ENCODE assay signal across 11 cellular contexts in the genomic region with DNA sequence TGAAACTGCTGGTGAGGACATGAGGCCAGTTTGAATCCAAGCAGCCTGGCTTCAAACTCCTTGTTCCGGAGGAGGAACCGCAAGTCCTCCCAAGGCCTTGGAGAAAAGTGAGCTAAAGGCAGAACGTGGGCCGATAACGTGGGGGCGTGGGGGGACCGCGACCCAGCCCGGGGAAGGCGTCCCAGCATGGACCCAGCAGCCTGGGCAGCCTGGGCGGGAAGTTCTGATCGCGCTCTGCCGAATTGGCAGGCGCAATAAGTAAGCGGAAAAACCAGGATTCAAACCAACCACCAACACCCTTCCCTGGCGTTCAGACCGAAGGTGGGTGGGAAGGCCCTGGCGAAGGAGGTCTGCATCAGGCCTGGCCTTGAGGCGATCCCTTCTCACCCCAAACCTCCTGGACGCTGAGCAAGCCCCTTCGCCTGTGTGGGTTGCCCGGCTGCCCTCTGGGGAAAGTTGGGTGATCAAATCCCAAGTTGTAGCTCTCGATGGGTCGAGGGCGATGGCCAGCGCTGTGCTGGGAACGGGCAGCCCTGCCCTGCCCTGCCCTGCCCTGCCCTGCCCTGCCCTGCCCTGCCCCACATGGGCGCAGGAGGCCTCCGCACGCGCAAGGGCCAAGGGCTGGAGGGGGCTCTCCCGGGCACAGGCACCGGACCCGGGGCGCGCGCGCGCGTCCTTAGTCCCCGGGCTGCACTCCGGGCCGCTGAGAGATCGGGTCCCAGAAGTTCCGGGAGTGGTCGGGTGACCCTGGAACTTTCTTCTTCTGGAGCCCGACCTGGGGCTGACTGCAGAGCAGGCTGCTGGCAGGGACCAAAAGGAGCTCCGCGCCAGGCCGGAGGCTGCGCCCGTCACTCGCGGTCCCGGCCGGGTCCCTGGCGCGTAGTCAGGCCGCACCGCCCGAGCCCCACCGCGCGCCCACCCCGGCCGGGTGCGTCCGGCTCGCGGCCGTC. TPM values are rescaled to one million over a fixed set of nuclear protein-coding genes. Genes with fewer than 3 reads are reported as not detected.
A peak's percentile ranks its signal among the peaks of the same experiment; 100 is the strongest.
DNase-seq lines count a peak whose midpoint lies in the region; ATAC-seq and TF ChIP-seq lines count a peak whose summit lies in the region.
"Had no signal": no experiment of that assay in that cellular context is flagged by ENCODE, and none has a peak within 500 bp of the region (broad histone marks: within the 10 kb centered on the region; RNA-seq: fewer than 3 reads in every experiment).

No MANE protein-coding gene starts in this region.

- H3K27me3 Mint-ChIP-seq in WTC11 (ENCODE audit: low read depth), result peaks cover 44% of the 10 kb centered on the region

- CTCF ChIA-PET in WTC11 (lab: Charles Lee), result interaction anchor here (1.0 to 1.3 kb wide), 2 partner anchors 125 to 172 kb away, joined by 3 to 4 read pairs; no protein-coding TSS in a partner anchor

- H3K27ac ChIP-seq in gastroesophageal sphincter, result peak overlapping the region in 3 of 4 donors; percentile 84 to 91 (median 86)
- H3K27ac ChIP-seq in tibial artery, result peak overlapping the region; percentile 87 to 89
- H3K27ac ChIP-seq: KMS-11 had no signal

- H3K4me1 ChIP-seq in gastroesophageal sphincter (peaks cover 0 to 46% (median 5%) of the 10 kb centered on the region in 3 donors), mucosa of descending colon (ENCODE audit: low read depth) (no peaks in the 10 kb centered on the region), tibial artery (peaks cover 0 to 26% (median 6%) of the 10 kb centered on the region in 4 donors)

- no peaks in the 10 kb centered on the region for H3K9me3 Mint-ChIP-seq in WTC11
- H3K9me3 Mint-ChIP-seq: T-helper 2 cell treated with Interferon-gamma antibody and Interleukin-4, amounts not matched to agents 5 μg/mL and 100 μg/mL, for 36 hours had no signal

- H3K27ac Mint-ChIP-seq in WTC11, result no peak overlapping the region
- H3K27ac Mint-ChIP-seq: T-helper 2 cell treated with Interferon-gamma antibody and Interleukin-4, amounts not matched to agents 5 μg/mL and 100 μg/mL, for 36 hours had no signal

- H3K4me3 Mint-ChIP-seq in WTC11, result peak overlapping the region; percentile 51
- H3K4me3 Mint-ChIP-seq: T-helper 2 cell treated with Interferon-gamma antibody and Interleukin-4, amounts not matched to agents 5 μg/mL and 100 μg/mL, for 36 hours had no signal

- no peak for TF ChIP-seq EP300 in gastroesophageal sphincter (IDR thresholded peaks at IDR 0.05)

- POLR2A ChIA-PET in WTC11 (lab: Charles Lee), result no interaction called here

- H3K36me3 Mint-ChIP-seq in WTC11, result no peaks in the 10 kb centered on the region

- H3K4me1 Mint-ChIP-seq in WTC11, result peaks cover 20% of the 10 kb centered on the region

- ATAC-seq in WTC11, result peak; percentile 62
- peak; percentile 6 for ATAC-seq in gastroesophageal sphincter
- ATAC-seq in mucosa of descending colon, result peak; percentile 76
- no peak for ATAC-seq in GM19397 (IDR thresholded peaks at IDR 0.05; ENCODE audit: unreplicated experiment)

- H3K4me3 ChIP-seq in gastroesophageal sphincter (peak overlapping the region; percentile 77 to 78), mucosa of descending colon (no peak overlapping the region), tibial artery (peak overlapping the region; percentile 75 to 84)

- H3K27me3 ChIP-seq in gastroesophageal sphincter (peaks cover 19% of the 10 kb centered on the region), tibial artery (no peaks in the 10 kb centered on the region)

- DNase-seq in WTC11 (ENCODE audit: low spot score) (peak; percentile 49), mucosa of descending colon (peak; percentile 19 to 69 (median 62)), tibial artery (no peak), AG08395 (ENCODE audit: low spot score) (no peak)
- no peak for DNase-seq in activated CD4-positive, alpha-beta T cell treated with anti-CD3 and anti-CD28 coated beads for 48 hours
- DNase-seq: activated gamma-delta T cell treated with Interleukin-2 at 50 U/mL for 16 hours; stimulated activated CD8-positive, alpha-beta memory T cell treated with anti-CD3 and anti-CD28 coated beads, Interleukin-4, amount 100 ng/mL, for 48 hours had no signal

- H3K9me3 ChIP-seq in gastroesophageal sphincter (no peaks in the 10 kb centered on the region), mucosa of descending colon (no peaks in the 10 kb centered on the region), tibial artery (no peaks in the 10 kb centered on the region)

- H3K36me3 ChIP-seq in gastroesophageal sphincter (no peaks in the 10 kb centered on the region), mucosa of descending colon (ENCODE audit: low read depth) (no peaks in the 10 kb centered on the region), tibial artery (no peaks in the 10 kb centered on the region)

- no peak for TF ChIP-seq POLR2A in gastroesophageal sphincter (IDR thresholded peaks at IDR 0.05)

- intact Hi-C loops in mucosa of descending colon (cut with DNase I, micrococcal nuclease), result no loop called here
- intact Hi-C loops in tibial artery (cut with DNase I; ENCODE audit: low total_unique reads), result no loop called here

- 86 to 93% methylated on average over 5 to 8 of the region's 72 CpGs for WGBS in gastroesophageal sphincter (ENCODE audit: low coverage in 1 of 2), 2 donors

- TF ChIP-seq CTCF in WTC11 (IDR thresholded peaks at IDR 0.05) (no peak), gastroesophageal sphincter (IDR thresholded peaks at IDR 0.05) (no peak), mucosa of descending colon (IDR thresholded peaks at IDR 0.05) (no peak), tibial artery (IDR thresholded peaks at IDR 0.05) (no peak)

TF ChIP-seq in WTC11, 78 proteins besides CTCF, POLR2A, EP300 and RAD21 (continues in another document):
- TF ChIP-seq ZNF416 (CRISPR knock-in tag; IDR thresholded peaks at IDR 0.05) (no peak), ATF1 (CRISPR knock-in tag; IDR thresholded peaks at IDR 0.05) (no peak), RELA (CRISPR knock-in tag; IDR thresholded peaks at IDR 0.05; ENCODE audit: borderline replicate concordance) (0 out of 2 replicates have a peak, but pooled peaks have one; percentile 20), FOXJ3 (CRISPR knock-in tag; IDR thresholded peaks at IDR 0.05; ENCODE audit: borderline replicate concordance) (no peak), ATF2 (CRISPR knock-in tag; IDR thresholded peaks at IDR 0.05; ENCODE audit: borderline replicate concordance, low read depth) (no peak), USF1 (CRISPR knock-in tag; IDR thresholded peaks at IDR 0.05) (no peak), ERG (CRISPR knock-in tag; IDR thresholded peaks at IDR 0.05) (no peak), CDX4 (CRISPR knock-in tag; IDR thresholded peaks at IDR 0.05; ENCODE audit: borderline replicate concordance) (no peak), SMAD3 (CRISPR knock-in tag; IDR thresholded peaks at IDR 0.05; ENCODE audit: borderline replicate concordance) (no peak), ZNF138 (CRISPR knock-in tag; conservative IDR thresholded peaks at IDR 0.05) (no peak), CREM (CRISPR knock-in tag; IDR thresholded peaks at IDR 0.05) (no peak)
- TF ChIP-seq, protein P1, sequence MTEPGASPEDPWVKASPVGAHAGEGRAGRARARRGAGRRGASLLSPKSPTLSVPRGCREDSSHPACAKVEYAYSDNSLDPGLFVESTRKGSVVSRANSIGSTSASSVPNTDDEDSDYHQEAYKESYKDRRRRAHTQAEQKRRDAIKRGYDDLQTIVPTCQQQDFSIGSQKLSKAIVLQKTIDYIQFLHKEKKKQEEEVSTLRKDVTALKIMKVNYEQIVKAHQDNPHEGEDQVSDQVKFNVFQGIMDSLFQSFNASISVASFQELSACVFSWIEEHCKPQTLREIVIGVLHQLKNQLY (CRISPR knock-in tag; IDR thresholded peaks at IDR 0.05), result no peak
- TF ChIP-seq, protein P2, sequence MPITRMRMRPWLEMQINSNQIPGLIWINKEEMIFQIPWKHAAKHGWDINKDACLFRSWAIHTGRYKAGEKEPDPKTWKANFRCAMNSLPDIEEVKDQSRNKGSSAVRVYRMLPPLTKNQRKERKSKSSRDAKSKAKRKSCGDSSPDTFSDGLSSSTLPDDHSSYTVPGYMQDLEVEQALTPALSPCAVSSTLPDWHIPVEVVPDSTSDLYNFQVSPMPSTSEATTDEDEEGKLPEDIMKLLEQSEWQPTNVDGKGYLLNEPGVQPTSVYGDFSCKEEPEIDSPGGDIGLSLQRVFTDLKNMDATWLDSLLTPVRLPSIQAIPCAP (CRISPR knock-in tag; IDR thresholded peaks at IDR 0.05), result no peak

RNA-seq across cellular contexts. Expression of gene SLC22A3, which starts 0.6 kb away (rescaled TPM):
- total RNA-seq in WTC11 (2021) (2.2 to 4.1 TPM (median 2.4 TPM) in 3 replicates), gastroesophageal sphincter (10 to 100 TPM; 11.8 to 31.0 (median 22.3) TPM), mucosa of descending colon (1 to 10 TPM; 1.4 to 7.3 (median 1.6) TPM)

Comparison
In these comparisons a context has a peak if more than half of its experiments do, and no peak if none do; other contexts are left out.
1. DNase-seq: peak in WTC11 (single experiment) and mucosa of descending colon (3 of 3); none in tibial artery (0 of 2), activated CD4-positive, alpha-beta T cell treated with anti-CD3 and anti-CD28 coated beads for 48 hours (single experiment) and AG08395 (single experiment).